Comparison of ENCODE assay signal across 26 cellular contexts in the genomic region with DNA sequence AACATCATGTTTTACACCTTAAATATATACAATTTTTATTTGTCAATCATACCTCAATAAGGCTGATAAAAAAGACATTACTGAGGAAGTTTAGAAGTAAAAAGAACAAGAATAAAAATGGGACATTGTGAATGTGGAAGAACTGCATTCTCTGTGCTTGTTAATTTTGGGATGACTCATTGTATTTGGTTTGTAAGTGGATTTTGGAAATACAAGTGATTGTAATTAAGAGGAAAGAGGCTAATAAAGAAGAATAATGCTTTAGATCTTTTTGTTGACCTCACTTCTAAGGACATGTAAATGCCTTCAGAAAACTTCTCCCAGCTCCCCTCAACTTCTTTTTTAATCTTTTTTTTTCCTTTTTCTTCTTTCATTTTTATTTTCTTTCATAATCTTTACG.
"Had no signal": no experiment of that assay in that cellular context is flagged by ENCODE, and none has a peak within 500 bp of the region (broad histone marks: within the 10 kb centered on the region; RNA-seq: fewer than 3 reads in every experiment).

No MANE protein-coding gene starts in this region.

- H3K4me3 Mint-ChIP-seq: activated T-cell treated with anti-CD3 and anti-CD28 coated beads, Interleukin-2, amount 50 U/mL, for 24 hours; activated T-helper 17 cell treated with anti-CD3 and anti-CD28 coated beads, Interleukin-2, amount 50 U/mL, for 72 hours; brain; memory B cell; stimulated activated naive B cell treated with anti-CD40 and anti-IgM and Interleukin-4, amounts not matched to agents 10 μg/mL and 1 μg/mL and 100 μg/mL, for 72 hours; T-helper 2 cell treated with Interferon-gamma antibody and Interleukin-4, amounts not matched to agents 5 μg/mL and 100 μg/mL, for 36 hours; WTC11 had no signal

- H3K4me3 ChIP-seq: gastrocnemius medialis, transverse colon, uterus had no signal

- H3K27me3 Mint-ChIP-seq: activated T-cell treated with anti-CD3 and anti-CD28 coated beads, Interleukin-2, amount 50 U/mL, for 24 hours; activated T-helper 17 cell treated with anti-CD3 and anti-CD28 coated beads, Interleukin-2, amount 50 U/mL, for 72 hours; brain; memory B cell; stimulated activated naive B cell treated with anti-CD40 and anti-IgM and Interleukin-4, amounts not matched to agents 10 μg/mL and 1 μg/mL and 100 μg/mL, for 72 hours had no signal

- H3K27ac Mint-ChIP-seq: activated naive CD4-positive, alpha-beta T cell treated with anti-CD3 and anti-CD28 coated beads, Interleukin-2, amount 50 U/mL, for 72 hours; activated T-cell treated with anti-CD3 and anti-CD28 coated beads, Interleukin-2, amount 50 U/mL, for 24 hours; activated T-helper 17 cell treated with anti-CD3 and anti-CD28 coated beads, Interleukin-2, amount 50 U/mL, for 72 hours; memory B cell; stimulated activated naive B cell treated with anti-CD40 and anti-IgM and Interleukin-4, amounts not matched to agents 10 μg/mL and 1 μg/mL and 100 μg/mL, for 72 hours; T-helper 2 cell treated with Interferon-gamma antibody and Interleukin-4, amounts not matched to agents 5 μg/mL and 100 μg/mL, for 36 hours had no signal

- H3K27me3 ChIP-seq: gastrocnemius medialis, transverse colon, uterus had no signal

- H3K4me1 Mint-ChIP-seq: activated T-helper 17 cell treated with anti-CD3 and anti-CD28 coated beads, Interleukin-2, amount 50 U/mL, for 72 hours; memory B cell; stimulated activated naive B cell treated with anti-CD40 and anti-IgM and Interleukin-4, amounts not matched to agents 10 μg/mL and 1 μg/mL and 100 μg/mL, for 72 hours had no signal

- H3K9me3 ChIP-seq: gastrocnemius medialis, transverse colon, uterus had no signal

- H3K9me3 Mint-ChIP-seq: activated T-cell treated with anti-CD3 and anti-CD28 coated beads, Interleukin-2, amount 50 U/mL, for 24 hours; brain; T-helper 2 cell treated with Interferon-gamma antibody and Interleukin-4, amounts not matched to agents 5 μg/mL and 100 μg/mL, for 36 hours; WTC11 had no signal

- H3K36me3 ChIP-seq: gastrocnemius medialis, transverse colon, uterus had no signal

- H3K4me1 ChIP-seq: transverse colon had no signal

- FAIRE-seq: colon, endothelial cell of umbilical vein, small intestine had no signal

- DNase-seq: activated CD8-positive, alpha-beta memory T cell treated with anti-CD3 and anti-CD28 coated beads, Interleukin-2, amount 50 U/mL, for 4 hours; activated T-cell treated with anti-CD3 and anti-CD28 coated beads, Interleukin-2, amount 50 U/mL, for 24 hours; aorta; central memory CD4-positive, alpha-beta T cell; effector memory CD4-positive, alpha-beta T cell; gastrocnemius medialis; head of caudate nucleus; islet precursor cell; left cardiac atrium; nucleus accumbens; posterior cingulate gyrus; small intestine; stimulated activated CD8-positive, alpha-beta memory T cell treated with anti-CD3 and anti-CD28 coated beads, Interleukin-4, amount 100 ng/mL, for 48 hours; stimulated activated naive B cell treated with anti-CD40 and anti-IgM and Interleukin-4, amounts not matched to agents 10 μg/mL and 1 μg/mL and 100 μg/mL, for 72 hours; transverse colon; uterus had no signal

- ATAC-seq: activated naive CD4-positive, alpha-beta T cell treated with anti-CD3 and anti-CD28 coated beads, Interleukin-2, amount 50 U/mL, for 72 hours; activated T-helper 17 cell treated with anti-CD3 and anti-CD28 coated beads, Interleukin-2, amount 50 U/mL, for 72 hours; esophagus mucosa; gastrocnemius medialis; left cardiac atrium; sciatic nerve; stimulated activated naive B cell treated with anti-CD40 and anti-IgM and Interleukin-4, amounts not matched to agents 10 μg/mL and 1 μg/mL and 100 μg/mL, for 72 hours; WTC11 had no signal

- H3K36me3 Mint-ChIP-seq: activated naive CD4-positive, alpha-beta T cell treated with anti-CD3 and anti-CD28 coated beads, Interleukin-2, amount 50 U/mL, for 72 hours; brain; memory B cell; stimulated activated naive B cell treated with anti-CD40 and anti-IgM and Interleukin-4, amounts not matched to agents 10 μg/mL and 1 μg/mL and 100 μg/mL, for 72 hours; WTC11 had no signal

- H3K27ac ChIP-seq: gastrocnemius medialis, transverse colon, uterus had no signal
